In genomic region chr1:228374711-228375577, GRCh38 we compare ENCODE assay signal across 1 cellular context.
TF ChIP-seq lines count a peak whose summit lies in the region.

No MANE protein-coding gene starts in this region.

TF ChIP-seq in endothelial cell of umbilical vein, 7 proteins besides CTCF, POLR2A, EP300 and RAD21:
- no peak for TF ChIP-seq GATA2 (IDR thresholded peaks at IDR 0.05; ENCODE audit: insufficient read depth, insufficient read length, low read depth, low read length)
- TF ChIP-seq FOS (IDR thresholded peaks at IDR 0.05; ENCODE audit: borderline replicate concordance, insufficient read depth, low read length), result no peak
- no peak for TF ChIP-seq MYC (IDR thresholded peaks at IDR 0.05; ENCODE audit: low read depth, low read length)
- no peak for TF ChIP-seq MAX (IDR thresholded peaks at IDR 0.05; ENCODE audit: insufficient read depth, insufficient read length)
- no peak for TF ChIP-seq EZH2 (IDR thresholded peaks at IDR 0.05; ENCODE audit: borderline replicate concordance, low read depth, low read length, severe bottlenecking)
- TF ChIP-seq JUN (IDR thresholded peaks at IDR 0.05; ENCODE audit: borderline replicate concordance, insufficient read depth, insufficient read length, low read depth), result no peak
- no peak for TF ChIP-seq POLR2AphosphoS5 (IDR thresholded peaks at IDR 0.05; ENCODE audit: insufficient read depth, low read depth, low read length)
